In the genomic region with DNA sequence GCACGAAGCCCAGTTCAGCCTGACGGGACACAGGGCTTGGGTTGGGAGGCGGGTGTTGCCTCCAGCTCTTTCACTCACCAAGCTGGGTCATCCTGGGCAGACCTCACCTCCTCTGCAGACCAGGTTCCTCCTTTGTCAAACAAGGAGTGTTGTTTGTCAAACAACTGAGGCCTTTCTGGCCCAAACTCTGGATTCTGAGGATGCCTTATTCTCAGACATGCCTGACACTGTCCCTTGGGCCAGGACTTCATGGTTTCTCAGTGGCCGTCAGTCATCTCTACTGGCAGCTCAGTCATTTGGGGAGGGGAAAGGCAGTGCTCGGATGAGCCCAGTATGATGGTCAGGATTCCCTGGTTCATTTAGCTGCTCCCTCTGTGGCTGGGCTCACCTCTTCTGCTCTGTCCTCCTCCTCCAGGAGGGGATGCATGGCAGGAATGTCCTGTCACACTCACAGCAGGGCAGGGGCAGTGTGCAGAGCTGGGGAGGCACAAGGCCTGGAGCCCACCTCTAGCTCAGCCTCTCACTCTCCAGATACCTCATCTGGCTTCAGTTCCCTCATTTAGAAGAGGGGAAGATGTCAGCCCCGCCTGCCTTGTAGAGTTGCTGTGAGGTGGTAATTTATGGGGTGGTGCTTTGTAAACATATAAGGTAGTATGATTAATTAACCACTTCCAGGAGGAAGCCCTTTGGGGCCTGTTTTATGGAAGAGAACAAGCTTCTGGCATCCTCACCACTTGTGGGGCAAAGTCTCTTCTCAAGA, we compare ENCODE assay signal across 9 cellular contexts. TPM values are rescaled to one million over a fixed set of nuclear protein-coding genes. Genes with fewer than 3 reads are reported as not detected.
DNase-seq lines count a peak whose midpoint lies in the region; TF ChIP-seq lines count a peak whose summit lies in the region.
"Had no signal": no experiment of that assay in that cellular context is flagged by ENCODE, and none has a peak within 500 bp of the region (broad histone marks: within the 10 kb centered on the region; RNA-seq: fewer than 3 reads in every experiment).

No MANE protein-coding gene starts in this region.

- DNase-seq in activated CD4-positive, alpha-beta T cell treated with anti-CD3 and anti-CD28 coated beads, Interleukin-2, amount 10 ng/mL, durations not matched to agents 7 days and 5 days = peak; percentile 37
- DNase-seq in activated CD4-positive, alpha-beta T cell treated with anti-CD3 and anti-CD28 coated beads for 4 hours = no peak
- DNase-seq in fibroblast of lung (ENCODE audit: low read depth in 2 of 2) (no peak), substantia nigra (lab: John Stamatoyannopoulos, UW) (no peak), DMS114 treated with DMSO at 0.1 percent for 48 hours (lab: John Stamatoyannopoulos, UW; ENCODE audit: unreplicated experiment) (no peak), COLO668 (lab: John Stamatoyannopoulos, UW; ENCODE audit: unreplicated experiment) (no peak), D341Med (ENCODE audit: low spot score) (no peak)
- DNase-seq: activated T-cell treated with anti-CD3 and anti-CD28 coated beads for 4 hours had no signal

- peak overlapping the region; percentile 99 for H3K27ac Mint-ChIP-seq in activated CD4-positive, alpha-beta T cell treated with anti-CD3 and anti-CD28 coated beads, Interleukin-2, amount 10 ng/mL, durations not matched to agents 7 days and 5 days

- H3K4me3 ChIP-seq in SU-DHL-6 (ENCODE audit: insufficient read depth, low read length, poor library complexity, severe bottlenecking) (no peak overlapping the region), fibroblast of lung (replicated peaks in 1 of 4; ENCODE audit: control extremely low read depth in 1 of 4, insufficient read depth in 1 of 4, low read depth in 3 of 4, low read length in 4 of 4) (no peak overlapping the region)

- no peaks in the 10 kb centered on the region for H3K27me3 Mint-ChIP-seq in activated CD4-positive, alpha-beta T cell treated with anti-CD3 and anti-CD28 coated beads, Interleukin-2, amount 10 ng/mL, durations not matched to agents 7 days and 5 days

- 0 out of 2 replicates have a peak, but pooled peaks cover under 1% of the 10 kb centered on the region for H3K36me3 ChIP-seq in SU-DHL-6 (ENCODE audit: low read length)
- peaks cover 4% of the 10 kb centered on the region for H3K36me3 ChIP-seq in fibroblast of lung (ENCODE audit: control insufficient read depth, insufficient read depth, low read length)

- H3K4me1 ChIP-seq in fibroblast of lung (ENCODE audit: control insufficient read depth, extremely low read depth, insufficient read depth, low read length) = peaks cover 27% of the 10 kb centered on the region

- H3K9ac ChIP-seq in SU-DHL-6 (ENCODE audit: low read length) = no peak overlapping the region
- no peak overlapping the region for H3K9ac ChIP-seq in fibroblast of lung (ENCODE audit: insufficient read depth, low read length)

- POLR2A ChIA-PET in activated CD4-positive, alpha-beta T cell treated with anti-CD3 and anti-CD28 coated beads, Interleukin-2, amount 10 ng/mL, durations not matched to agents 7 days and 5 days (lab: Charles Lee) = no interaction called here

- H3K79me2 ChIP-seq in SU-DHL-6 (ENCODE audit: insufficient read depth, low read length) (peaks cover 29% of the 10 kb centered on the region), fibroblast of lung (ENCODE audit: control insufficient read depth, insufficient read depth, low read length) (peaks cover 14% of the 10 kb centered on the region)

- H3K4me1 Mint-ChIP-seq in activated CD4-positive, alpha-beta T cell treated with anti-CD3 and anti-CD28 coated beads, Interleukin-2, amount 10 ng/mL, durations not matched to agents 7 days and 5 days = peaks cover 97% of the 10 kb centered on the region

- H3K27ac ChIP-seq in SU-DHL-6 (ENCODE audit: low read depth, low read length) = peak overlapping the region; percentile 98
- H3K27ac ChIP-seq in fibroblast of lung (ENCODE audit: insufficient read depth, low read length) = peak overlapping the region; percentile 2
- peak overlapping the region; percentile 2 for H3K27ac ChIP-seq in substantia nigra (ENCODE audit: low read depth, low read length, poor library complexity, severe bottlenecking)

- H3K9me3 ChIP-seq in SU-DHL-6 (ENCODE audit: insufficient read depth, low read length) (no peaks in the 10 kb centered on the region), fibroblast of lung (ENCODE audit: control insufficient read depth, insufficient read depth, low read depth, low read length) (no peaks in the 10 kb centered on the region)

- H3K36me3 Mint-ChIP-seq in activated CD4-positive, alpha-beta T cell treated with anti-CD3 and anti-CD28 coated beads, Interleukin-2, amount 10 ng/mL, durations not matched to agents 7 days and 5 days (ENCODE audit: low read depth) = peaks cover 90% of the 10 kb centered on the region

- H2AFZ ChIP-seq in SU-DHL-6 (ENCODE audit: low read depth, low read length, severe bottlenecking) (no peak overlapping the region), fibroblast of lung (ENCODE audit: low read length) (no peak overlapping the region)

- CTCF ChIA-PET in activated CD4-positive, alpha-beta T cell treated with anti-CD3 and anti-CD28 coated beads, Interleukin-2, amount 10 ng/mL, durations not matched to agents 7 days and 5 days (lab: Charles Lee) = interaction anchor here (0.5 to 5.2 kb wide), 7 partner anchors 10 to 1271 kb away, joined by 3 to 30 read pairs (median 5); no protein-coding TSS in a partner anchor

- H3K9me2 ChIP-seq in SU-DHL-6 (replicated peaks; ENCODE audit: insufficient read depth, low read length) = no peaks in the 10 kb centered on the region

- no peak for TF ChIP-seq CTCF in SU-DHL-6 (IDR thresholded peaks at IDR 0.05; ENCODE audit: insufficient read depth, low read length, poor library complexity, severe bottlenecking)
- no peak for TF ChIP-seq CTCF in fibroblast of lung (conservative IDR thresholded peaks at IDR 0.05 in 1 of 2, IDR thresholded peaks at IDR 0.05 in 1 of 2; ENCODE audit: low read depth in 1 of 2, low read length in 2 of 2)

- H3F3A ChIP-seq in SU-DHL-6 (ENCODE audit: insufficient read depth) = peaks cover 43% of the 10 kb centered on the region

- H3K9me3 Mint-ChIP-seq in activated CD4-positive, alpha-beta T cell treated with anti-CD3 and anti-CD28 coated beads, Interleukin-2, amount 10 ng/mL, durations not matched to agents 7 days and 5 days = no peaks in the 10 kb centered on the region

- H3K4me3 Mint-ChIP-seq in activated CD4-positive, alpha-beta T cell treated with anti-CD3 and anti-CD28 coated beads, Interleukin-2, amount 10 ng/mL, durations not matched to agents 7 days and 5 days = peak overlapping the region; percentile 29

- no peak overlapping the region for H3K4me2 ChIP-seq in SU-DHL-6 (ENCODE audit: low read depth, low read length, poor library complexity, severe bottlenecking)
- H3K4me2 ChIP-seq in fibroblast of lung (ENCODE audit: extremely low read depth, insufficient read depth, low read length) = no peak overlapping the region

- H4K20me1 ChIP-seq in SU-DHL-6 (ENCODE audit: low read depth, low read length) (no peaks in the 10 kb centered on the region), fibroblast of lung (ENCODE audit: control insufficient read depth, extremely low read depth, insufficient read depth, low read length) (no peaks in the 10 kb centered on the region)

- H3K27me3 ChIP-seq in SU-DHL-6 (ENCODE audit: low read length) (no peaks in the 10 kb centered on the region), fibroblast of lung (ENCODE audit: control insufficient read depth, insufficient read depth, low read length) (no peaks in the 10 kb centered on the region)

RNA-seq across cellular contexts. Expression of gene SLC2A1, which starts 20.7 kb away (rescaled TPM):
- total RNA-seq in activated CD4-positive, alpha-beta T cell treated with anti-CD3 and anti-CD28 coated beads, Interleukin-2, amount 10 ng/mL, durations not matched to agents 7 days and 5 days = 100 to 1,000 TPM in 1 of 2 experiments, 10 to 100 TPM in 1; 98.0 to 109 TPM
- total RNA-seq in fibroblast of lung = 17.2 and 56.5 TPM in 2 replicates
- 29.5 and 29.9 TPM in 2 replicates for polyA plus RNA-seq in fibroblast of lung
- 46.1 and 46.9 TPM in 2 replicates for polyA plus RNA-seq in fibroblast of lung (2012)
- 66.6 and 84.1 TPM in 2 replicates for polyA minus RNA-seq in fibroblast of lung (ENCODE audit: low replicate concordance)

Comparison
In these comparisons a context has a peak if more than half of its experiments do, and no peak if none do; other contexts are left out.
1. H3K27ac ChIP-seq: peak in every context shown above with its lines; median percentile 98 in SU-DHL-6; 2 in fibroblast of lung; 2 in substantia nigra.